Comparison of ENCODE assay signal across 17 cellular contexts in genomic region chr9:134039386-134040175, GRCh38. TPM values are rescaled to one million over a fixed set of nuclear protein-coding genes. Genes with fewer than 3 reads are reported as not detected.
A peak's percentile ranks its signal among the peaks of the same experiment; 100 is the strongest.
DNase-seq lines count a peak whose midpoint lies in the region; ATAC-seq, FAIRE-seq and TF ChIP-seq lines count a peak whose summit lies in the region.
"Had no signal": no experiment of that assay in that cellular context is flagged by ENCODE, and none has a peak within 500 bp of the region (broad histone marks: within the 10 kb centered on the region; RNA-seq: fewer than 3 reads in every experiment).

No MANE protein-coding gene starts in this region.

- TF ChIP-seq POLR2A in HepG2 (IDR thresholded peaks at IDR 0.05; ENCODE audit: insufficient read depth in 1 of 2, low read depth in 2 of 2, low read length in 2 of 2) = no peak

- peaks cover 77 to 95% of the 10 kb centered on the region in 2 donors for H3K36me3 Mint-ChIP-seq in CD14-positive monocyte

- peaks cover 15% of the 10 kb centered on the region for H3K4me1 Mint-ChIP-seq in CD14-positive monocyte

- H3K27ac Mint-ChIP-seq in CD14-positive monocyte = peak overlapping the region in 4 of 7 donors; percentile 31 to 66 (median 48)

- no peaks in the 10 kb centered on the region for H3K79me2 ChIP-seq in HepG2 (ENCODE audit: insufficient read depth, low read length)
- H3K79me2 ChIP-seq in osteoblast (ENCODE audit: insufficient read depth, low read length) = no peaks in the 10 kb centered on the region

- H3K4me3 ChIP-seq in H7 (ENCODE audit: insufficient read depth, low read depth, low read length) = no peak overlapping the region
- no peak overlapping the region for H3K4me3 ChIP-seq in HepG2 (replicated peaks in 1 of 3; ENCODE audit: insufficient read depth in 1 of 3, low read depth in 2 of 3, low read length in 3 of 3)
- H3K4me3 ChIP-seq in osteoblast (ENCODE audit: insufficient read depth, low read length) = no peak overlapping the region

- H4K20me1 ChIP-seq in HepG2 (ENCODE audit: insufficient read depth, low read length) (no peaks in the 10 kb centered on the region), osteoblast (ENCODE audit: insufficient read depth, low read length) (peaks cover 11% of the 10 kb centered on the region)

- ATAC-seq in HepG2 (no peak), GM18867 (IDR thresholded peaks at IDR 0.05; ENCODE audit: unreplicated experiment) (no peak)

- TF ChIP-seq RAD21 in HepG2 (CRISPR knock-in tag; IDR thresholded peaks at IDR 0.05) = no peak

- DNase-seq in CD14-positive monocyte (ENCODE audit: low spot score) (peak; percentile 22), H7 (peak; percentile 42), HepG2 (ENCODE audit: low spot score) (no peak), osteoblast (ENCODE audit: insufficient read length, low spot score, missing footprints) (peak; percentile 29), iPS-NIHi7 (ENCODE audit: extremely low spot score) (no peak), cerebellar cortex (ENCODE audit: low spot score) (no peak)
- no peak for DNase-seq in stimulated activated CD8-positive, alpha-beta memory T cell treated with anti-CD3 and anti-CD28 coated beads, Interleukin-4, amount 100 ng/mL, for 48 hours
- DNase-seq: HCEC 1CT, NCI-H187 treated with DMSO at 0.1 percent for 48 hours, NCI-H446, NCI-H69, SIG-M5 had no signal

- H3K27me3 ChIP-seq in H7 (ENCODE audit: control insufficient read depth, insufficient read depth, low read length) (no peaks in the 10 kb centered on the region), HepG2 (ENCODE audit: control insufficient read depth in 1 of 2, insufficient read depth in 2 of 2, low read length in 2 of 2) (no peaks in the 10 kb centered on the region), osteoblast (ENCODE audit: insufficient read depth, low read length) (no peaks in the 10 kb centered on the region)

- H3K9me3 ChIP-seq in HepG2 (ENCODE audit: low read length) (no peaks in the 10 kb centered on the region), osteoblast (ENCODE audit: low read depth, low read length) (no peaks in the 10 kb centered on the region)

- H2AFZ ChIP-seq in HepG2 (ENCODE audit: low read length) = no peak overlapping the region
- H2AFZ ChIP-seq in osteoblast (ENCODE audit: low read length) = no peak overlapping the region

- no peak overlapping the region for H3K9ac ChIP-seq in HepG2 (ENCODE audit: insufficient read depth, low read depth, low read length)

- WGBS in HepG2 (ENCODE audit: low lambda C conversion rate) = 92% methylated on average over 15 of the region's 20 CpGs

- H3K4me2 ChIP-seq in HepG2 (ENCODE audit: low read depth, low read length) = no peak overlapping the region
- no peak overlapping the region for H3K4me2 ChIP-seq in osteoblast (ENCODE audit: insufficient read depth, low read length)

- BruUV-seq in HepG2 (replicated peaks; lab: Mats Ljungman, UMichigan) = no TSS peak

- TF ChIP-seq CTCF in CD14-positive monocyte (IDR thresholded peaks at IDR 0.05) (no peak), HepG2 (CRISPR knock-in tag; IDR thresholded peaks at IDR 0.05) (no peak), osteoblast (IDR thresholded peaks at IDR 0.05; ENCODE audit: extremely low read depth, low read depth, low read length) (no peak)

- POLR2A ChIA-PET in HepG2 (lab: Yijun Ruan, JAX) = no interaction called here

- peaks cover 14% of the 10 kb centered on the region for H3K4me1 ChIP-seq in HepG2 (ENCODE audit: insufficient read depth, low read length)
- H3K4me1 ChIP-seq in osteoblast (ENCODE audit: insufficient read depth, low read length) = no peaks in the 10 kb centered on the region

- no peak for FAIRE-seq in HepG2 (lab: Jason Lieb, UNC)
- FAIRE-seq: HTR-8/SVneo, RCC 7860 had no signal

- H3K27ac ChIP-seq in HepG2 (ENCODE audit: extremely low read length, insufficient read depth, low read length) = no peak overlapping the region
- no peak overlapping the region for H3K27ac ChIP-seq in osteoblast (ENCODE audit: low read depth, low read length)
- H3K27ac ChIP-seq: C4-2B, HL-60 had no signal

- H3K27me3 Mint-ChIP-seq in CD14-positive monocyte (ENCODE audit: low read depth in 3 of 3) = peaks cover 0 to 2% (median 2%) of the 10 kb centered on the region in 3 donors

- H3K36me3 ChIP-seq in H7 (replicated peaks; ENCODE audit: control insufficient read depth, insufficient read depth, low read length) (peaks cover 37% of the 10 kb centered on the region), HepG2 (replicated peaks in 1 of 2; ENCODE audit: control insufficient read depth in 1 of 2, insufficient read depth in 2 of 2, low read length in 2 of 2) (peaks cover 37 to 54% of the 10 kb centered on the region in 2 experiments), osteoblast (ENCODE audit: insufficient read depth, low read length) (peaks cover 23% of the 10 kb centered on the region)

- no peak overlapping the region for H3K4me3 Mint-ChIP-seq in CD14-positive monocyte

- CTCF ChIA-PET in HepG2 (lab: Yijun Ruan, JAX; ENCODE audit: low intra/inter-chr PET ratio, low total read pairs) = no interaction called here

- intact Hi-C loops in CD14-positive monocyte (cut with micrococcal nuclease) = no loop called here
- intact Hi-C loops in HepG2 (cut with micrococcal nuclease; ENCODE audit: unreplicated experiment) = no loop called here

- H3K9me3 Mint-ChIP-seq in CD14-positive monocyte = peaks cover 0 to 2% (median 0%) of the 10 kb centered on the region in 7 donors

- in situ Hi-C loops in HepG2 (cut with HindIII; ENCODE audit: extremely low pct_ligation_motif_present, low pct_unique_long_range_greater_than_20kb) = no loop called here

- TF ChIP-seq EP300 in HepG2 (IDR thresholded peaks at IDR 0.05; ENCODE audit: low read depth in 2 of 2, low read length in 2 of 2) (no peak), HepG2 (CRISPR knock-in tag; IDR thresholded peaks at IDR 0.05; ENCODE audit: borderline replicate concordance) (no peak)

RNA-seq across cellular contexts. Expression of gene BRD3OS, which starts 14.3 kb away (rescaled TPM):
- polyA plus RNA-seq in CD14-positive monocyte = 1 to 10 TPM; 6.6 to 6.8 TPM
- 16.2 and 25.7 TPM in 2 replicates for total RNA-seq in H7 (2014; rRNA removed; shearing (Covaris generic))
- total RNA-seq in HepG2 (2016; rRNA removed; fragmentation: Illumina TruSeq; extraction: Trizol) = 4.9 and 5.0 TPM in 2 replicates
- 2.6 and 4.1 TPM in 2 replicates for total RNA-seq in HepG2 (2016; cell fraction: cytosol; rRNA removed; fragmentation: Illumina TruSeq; extraction: Trizol; ENCODE audit: low read depth)
- total RNA-seq in HepG2 (2016; cell fraction: insoluble cytoplasmic fraction; rRNA removed; fragmentation: Illumina TruSeq; extraction: Trizol) = 4.9 and 5.5 TPM in 2 replicates
- total RNA-seq in HepG2 (2016; cell fraction: membrane; rRNA removed; fragmentation: Illumina TruSeq; extraction: Trizol) = 10.3 and 11.9 TPM in 2 replicates
- 3.1 and 4.3 TPM in 2 replicates for total RNA-seq in HepG2 (2016; cell fraction: nucleus; rRNA removed; fragmentation: Illumina TruSeq; extraction: Trizol)
- 3.9 and 5.7 TPM in 2 replicates for polyA plus RNA-seq in HepG2 (2011; rRNA removed)
- polyA plus RNA-seq in HepG2 (2011; cell fraction: cytosol; rRNA removed) = 3.3 and 4.0 TPM in 2 replicates
- polyA plus RNA-seq in HepG2 (2011; cell fraction: nucleus; rRNA removed) = 3.3 and 3.7 TPM in 2 replicates
- 2.3 and 2.6 TPM in 2 replicates for polyA plus RNA-seq in HepG2 (2012)
- polyA plus RNA-seq in HepG2 (2016; cell fraction: cytosol; fragmentation: Illumina TruSeq; extraction: Trizol; ENCODE audit: low read depth) = 4.5 and 6.0 TPM in 2 replicates
- polyA plus RNA-seq in HepG2 (2016; cell fraction: insoluble cytoplasmic fraction; fragmentation: Illumina TruSeq; extraction: Trizol; ENCODE audit: low read depth) = 5.4 and 5.8 TPM in 2 replicates
- polyA plus RNA-seq in HepG2 (2016; cell fraction: membrane; fragmentation: Illumina TruSeq; extraction: Trizol; ENCODE audit: low read depth) = 8.8 and 10.1 TPM in 2 replicates
- 4.3 and 5.4 TPM in 2 replicates for polyA plus RNA-seq in HepG2 (2016; cell fraction: nucleus; fragmentation: Illumina TruSeq; extraction: Trizol; ENCODE audit: insufficient read depth, low read depth)
- 5.6 and 12.7 TPM in 2 replicates for polyA minus RNA-seq in HepG2 (2011; rRNA and poly(A)+ RNA removed; ENCODE audit: low replicate concordance)
- polyA minus RNA-seq in HepG2 (2011; cell fraction: cytosol; rRNA and poly(A)+ RNA removed) = 2.5 and 3.1 TPM in 2 replicates
- polyA minus RNA-seq in HepG2 (2011; cell fraction: nucleus; rRNA and poly(A)+ RNA removed) = 1.5 and 2.1 TPM in 2 replicates
- 23.0 and 26.1 TPM in 2 replicates for total RNA-seq in osteoblast

RNA-seq across cellular contexts. Expression of gene BRD3, which starts 28.2 kb away (rescaled TPM):
- polyA plus RNA-seq in CD14-positive monocyte (10 to 100 TPM; 16.4 to 18.2 TPM), HepG2 (2011; rRNA removed) (12.8 and 12.9 TPM in 2 replicates)
- 9.4 and 14.7 TPM in 2 replicates for total RNA-seq in H7 (2014; rRNA removed; shearing (Covaris generic))
- total RNA-seq in HepG2 (2016; rRNA removed; fragmentation: Illumina TruSeq; extraction: Trizol) (5.9 and 11.2 TPM in 2 replicates), osteoblast (6.9 and 10.9 TPM in 2 replicates)
- total RNA-seq in HepG2 (2016; cell fraction: cytosol; rRNA removed; fragmentation: Illumina TruSeq; extraction: Trizol; ENCODE audit: low read depth) = 1.2 TPM in 2 replicates
- 7.7 and 8.4 TPM in 2 replicates for total RNA-seq in HepG2 (2016; cell fraction: insoluble cytoplasmic fraction; rRNA removed; fragmentation: Illumina TruSeq; extraction: Trizol)
- total RNA-seq in HepG2 (2016; cell fraction: membrane; rRNA removed; fragmentation: Illumina TruSeq; extraction: Trizol) = 4.3 and 4.8 TPM in 2 replicates
- total RNA-seq in HepG2 (2016; cell fraction: nucleus; rRNA removed; fragmentation: Illumina TruSeq; extraction: Trizol) = 8.6 and 9.0 TPM in 2 replicates
- 7.3 and 8.3 TPM in 2 replicates for polyA plus RNA-seq in HepG2 (2011; cell fraction: cytosol; rRNA removed)
- 33.7 and 42.3 TPM in 2 replicates for polyA plus RNA-seq in HepG2 (2011; cell fraction: nucleus; rRNA removed)
- 22.7 and 27.4 TPM in 2 replicates for polyA plus RNA-seq in HepG2 (2012)
- polyA plus RNA-seq in HepG2 (2016; cell fraction: cytosol; fragmentation: Illumina TruSeq; extraction: Trizol; ENCODE audit: low read depth) = 1.8 and 2.3 TPM in 2 replicates
- 12.6 and 17.1 TPM in 2 replicates for polyA plus RNA-seq in HepG2 (2016; cell fraction: insoluble cytoplasmic fraction; fragmentation: Illumina TruSeq; extraction: Trizol; ENCODE audit: low read depth)
- polyA plus RNA-seq in HepG2 (2016; cell fraction: membrane; fragmentation: Illumina TruSeq; extraction: Trizol; ENCODE audit: low read depth) = 4.3 and 4.6 TPM in 2 replicates
- polyA plus RNA-seq in HepG2 (2016; cell fraction: nucleus; fragmentation: Illumina TruSeq; extraction: Trizol; ENCODE audit: insufficient read depth, low read depth) = 21.2 and 21.4 TPM in 2 replicates
- polyA minus RNA-seq in HepG2 (2011; rRNA and poly(A)+ RNA removed; ENCODE audit: low replicate concordance) = 15.0 and 25.5 TPM in 2 replicates
- 23.5 and 27.0 TPM in 2 replicates for polyA minus RNA-seq in HepG2 (2011; cell fraction: cytosol; rRNA and poly(A)+ RNA removed)
- 13.3 and 16.8 TPM in 2 replicates for polyA minus RNA-seq in HepG2 (2011; cell fraction: nucleus; rRNA and poly(A)+ RNA removed)

RNA-seq across cellular contexts. Expression of gene VAV2, which starts 47.5 kb away (rescaled TPM):
- polyA plus RNA-seq in CD14-positive monocyte (1 to 10 TPM; 2.3 TPM), HepG2 (2011; rRNA removed) (22.9 and 32.7 TPM in 2 replicates)
- total RNA-seq in H7 (2014; rRNA removed; shearing (Covaris generic)) = 17.7 and 26.9 TPM in 2 replicates
- total RNA-seq in HepG2 (2016; rRNA removed; fragmentation: Illumina TruSeq; extraction: Trizol) (21.2 and 22.5 TPM in 2 replicates), osteoblast (8.0 and 8.8 TPM in 2 replicates)
- total RNA-seq in HepG2 (2016; cell fraction: cytosol; rRNA removed; fragmentation: Illumina TruSeq; extraction: Trizol; ENCODE audit: low read depth) = 11.6 and 15.3 TPM in 2 replicates
- 17.5 and 22.6 TPM in 2 replicates for total RNA-seq in HepG2 (2016; cell fraction: insoluble cytoplasmic fraction; rRNA removed; fragmentation: Illumina TruSeq; extraction: Trizol)
- 15.0 and 15.8 TPM in 2 replicates for total RNA-seq in HepG2 (2016; cell fraction: membrane; rRNA removed; fragmentation: Illumina TruSeq; extraction: Trizol)
- total RNA-seq in HepG2 (2016; cell fraction: nucleus; rRNA removed; fragmentation: Illumina TruSeq; extraction: Trizol) = 24.8 and 26.3 TPM in 2 replicates
- 23.2 and 24.2 TPM in 2 replicates for polyA plus RNA-seq in HepG2 (2011; cell fraction: cytosol; rRNA removed)
- polyA plus RNA-seq in HepG2 (2011; cell fraction: nucleus; rRNA removed) = 70.9 and 79.3 TPM in 2 replicates
- 34.9 and 35.5 TPM in 2 replicates for polyA plus RNA-seq in HepG2 (2012)
- polyA plus RNA-seq in HepG2 (2016; cell fraction: cytosol; fragmentation: Illumina TruSeq; extraction: Trizol; ENCODE audit: low read depth) = 2.1 and 2.5 TPM in 2 replicates
- polyA plus RNA-seq in HepG2 (2016; cell fraction: insoluble cytoplasmic fraction; fragmentation: Illumina TruSeq; extraction: Trizol; ENCODE audit: low read depth) = 21.5 and 26.8 TPM in 2 replicates
- polyA plus RNA-seq in HepG2 (2016; cell fraction: membrane; fragmentation: Illumina TruSeq; extraction: Trizol; ENCODE audit: low read depth) = 8.7 and 9.2 TPM in 2 replicates
- polyA plus RNA-seq in HepG2 (2016; cell fraction: nucleus; fragmentation: Illumina TruSeq; extraction: Trizol; ENCODE audit: insufficient read depth, low read depth) = 61.9 and 62.3 TPM in 2 replicates
- 37.6 and 51.8 TPM in 2 replicates for polyA minus RNA-seq in HepG2 (2011; rRNA and poly(A)+ RNA removed; ENCODE audit: low replicate concordance)
- polyA minus RNA-seq in HepG2 (2011; cell fraction: cytosol; rRNA and poly(A)+ RNA removed) = 33.6 and 35.2 TPM in 2 replicates
- polyA minus RNA-seq in HepG2 (2011; cell fraction: nucleus; rRNA and poly(A)+ RNA removed) = 32.7 and 34.4 TPM in 2 replicates

Comparison
In these comparisons a context has a peak if more than half of its experiments do, and no peak if none do; other contexts are left out.
1. DNase-seq: peak in CD14-positive monocyte (single experiment), H7 (single experiment) and osteoblast (single experiment); none in HepG2 (single experiment), iPS-NIHi7 (single experiment), cerebellar cortex (single experiment) and stimulated activated CD8-positive, alpha-beta memory T cell treated with anti-CD3 and anti-CD28 coated beads, Interleukin-4, amount 100 ng/mL, for 48 hours (single experiment).